ENCODE assay signal across 1 cellular context in the genomic region with DNA sequence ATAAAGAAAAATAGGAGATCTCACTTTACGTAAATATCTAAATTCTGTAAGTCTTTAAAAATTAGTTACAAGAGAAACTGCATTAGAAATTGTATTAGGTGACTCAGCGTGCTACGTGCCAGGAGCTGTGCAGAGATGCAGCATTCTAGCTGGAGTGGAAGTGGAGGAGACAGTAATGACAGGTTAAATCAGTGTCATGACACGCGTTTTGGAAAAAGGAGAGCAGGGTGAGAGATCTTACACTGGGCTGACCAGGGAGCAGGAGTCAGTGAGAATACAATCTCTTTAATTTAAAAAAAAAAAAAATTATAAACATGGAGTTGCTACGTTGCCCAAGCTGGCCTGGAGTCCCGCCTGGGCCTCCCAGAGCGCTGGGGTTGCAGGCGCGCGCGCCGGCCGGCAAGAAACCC.
TF ChIP-seq lines count a peak whose summit lies in the region.

No MANE protein-coding gene starts in this region.

TF ChIP-seq in SK-N-SH, 30 proteins besides CTCF, POLR2A, EP300 and RAD21 (continued from another document):
- TF ChIP-seq, protein P1, sequence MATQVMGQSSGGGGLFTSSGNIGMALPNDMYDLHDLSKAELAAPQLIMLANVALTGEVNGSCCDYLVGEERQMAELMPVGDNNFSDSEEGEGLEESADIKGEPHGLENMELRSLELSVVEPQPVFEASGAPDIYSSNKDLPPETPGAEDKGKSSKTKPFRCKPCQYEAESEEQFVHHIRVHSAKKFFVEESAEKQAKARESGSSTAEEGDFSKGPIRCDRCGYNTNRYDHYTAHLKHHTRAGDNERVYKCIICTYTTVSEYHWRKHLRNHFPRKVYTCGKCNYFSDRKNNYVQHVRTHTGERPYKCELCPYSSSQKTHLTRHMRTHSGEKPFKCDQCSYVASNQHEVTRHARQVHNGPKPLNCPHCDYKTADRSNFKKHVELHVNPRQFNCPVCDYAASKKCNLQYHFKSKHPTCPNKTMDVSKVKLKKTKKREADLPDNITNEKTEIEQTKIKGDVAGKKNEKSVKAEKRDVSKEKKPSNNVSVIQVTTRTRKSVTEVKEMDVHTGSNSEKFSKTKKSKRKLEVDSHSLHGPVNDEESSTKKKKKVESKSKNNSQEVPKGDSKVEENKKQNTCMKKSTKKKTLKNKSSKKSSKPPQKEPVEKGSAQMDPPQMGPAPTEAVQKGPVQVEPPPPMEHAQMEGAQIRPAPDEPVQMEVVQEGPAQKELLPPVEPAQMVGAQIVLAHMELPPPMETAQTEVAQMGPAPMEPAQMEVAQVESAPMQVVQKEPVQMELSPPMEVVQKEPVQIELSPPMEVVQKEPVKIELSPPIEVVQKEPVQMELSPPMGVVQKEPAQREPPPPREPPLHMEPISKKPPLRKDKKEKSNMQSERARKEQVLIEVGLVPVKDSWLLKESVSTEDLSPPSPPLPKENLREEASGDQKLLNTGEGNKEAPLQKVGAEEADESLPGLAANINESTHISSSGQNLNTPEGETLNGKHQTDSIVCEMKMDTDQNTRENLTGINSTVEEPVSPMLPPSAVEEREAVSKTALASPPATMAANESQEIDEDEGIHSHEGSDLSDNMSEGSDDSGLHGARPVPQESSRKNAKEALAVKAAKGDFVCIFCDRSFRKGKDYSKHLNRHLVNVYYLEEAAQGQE (IDR thresholded peaks at IDR 0.05; ENCODE audit: low read depth, low read length): no peak
- TF ChIP-seq YY1 (IDR thresholded peaks at IDR 0.05; ENCODE audit: low read depth) (no peak), TCF12 (IDR thresholded peaks at IDR 0.05) (no peak), RFX5 (IDR thresholded peaks at IDR 0.05; ENCODE audit: low read length) (no peak)
